Comparison of ENCODE assay signal across 9 cellular contexts in genomic region chr9:136760834-136761544, GRCh38. TPM values are rescaled to one million over a fixed set of nuclear protein-coding genes. Genes with fewer than 3 reads are reported as not detected.
A peak's percentile ranks its signal among the peaks of the same experiment; 100 is the strongest.
DNase-seq lines count a peak whose midpoint lies in the region; ATAC-seq and TF ChIP-seq lines count a peak whose summit lies in the region.
"Not testable (repeated sequence)": the region's sequence is repeated elsewhere in the genome, so short reads cannot be mapped to it uniquely, and the experiment has no call there.
"Had no signal": no experiment of that assay in that cellular context is flagged by ENCODE, and none has a peak within 500 bp of the region (broad histone marks: within the 10 kb centered on the region; RNA-seq: fewer than 3 reads in every experiment).

No MANE protein-coding gene starts in this region.

- not testable (repeated sequence) for H3K27me3 ChIP-seq in MG63; PC-3 (ENCODE audit: low read length)
- H3K27me3 ChIP-seq in left lung, result peaks cover 0 to 42% of the 10 kb centered on the region in 2 donors
- peaks cover 22% of the 10 kb centered on the region for H3K27me3 ChIP-seq in skeletal muscle satellite cell (ENCODE audit: control insufficient read depth, insufficient read depth, low read length)

- H3K9me3 Mint-ChIP-seq in activated CD8-positive, alpha-beta T cell treated with anti-CD3 and anti-CD28 coated beads, Interleukin-2, amount 10 ng/mL, durations not matched to agents 7 days and 5 days (ENCODE audit: insufficient read depth), result not testable (repeated sequence)

- not testable (repeated sequence) for H3K9me2 ChIP-seq in PC-3 (replicated peaks; ENCODE audit: low read length)

- DNase-seq in AG20443 (ENCODE audit: low spot score) (peak; percentile 84), MG63 (peak; percentile 70), PC-3 (peak; percentile 61), left lung (peak in 1 of 2 donors; percentile 79)
- peak; percentile 46 for DNase-seq in activated CD8-positive, alpha-beta T cell treated with anti-CD3 and anti-CD28 coated beads, Interleukin-2, amount 10 ng/mL, durations not matched to agents 7 days and 5 days
- DNase-seq in epithelial cell of proximal tubule (ENCODE audit: low read depth), result not testable (repeated sequence)

- H3K4me3 ChIP-seq in MG63; PC-3 (ENCODE audit: low read length); epithelial cell of proximal tubule (ENCODE audit: low read depth, low read length); left lung; skeletal muscle satellite cell (ENCODE audit: low read length): not testable (repeated sequence)

- CTCF ChIA-PET in PC-3 (lab: Charles Lee), result interaction anchor here (0.6 to 0.8 kb wide), 2 partner anchors 17 to 268 kb away, joined by 3 to 6 read pairs; no protein-coding TSS in a partner anchor
- CTCF ChIA-PET in activated CD8-positive, alpha-beta T cell treated with anti-CD3 and anti-CD28 coated beads, Interleukin-2, amount 10 ng/mL, durations not matched to agents 7 days and 5 days (lab: Charles Lee), result interaction anchor here (0.5 to 2.2 kb wide), 3 partner anchors 10 to 17 kb away, joined by 4 to 9 read pairs (median 8); no protein-coding TSS in a partner anchor

- ATAC-seq in PC-3, result peak; percentile 90
- peak; percentile 42 for ATAC-seq in activated CD8-positive, alpha-beta T cell treated with anti-CD3 and anti-CD28 coated beads, Interleukin-2, amount 10 ng/mL, durations not matched to agents 7 days and 5 days
- peak; percentile 62 for ATAC-seq in left lung

- H3K4me2 ChIP-seq in PC-3 (ENCODE audit: low read length), result peak overlapping the region; percentile 44; the same call in 1 of the 2 replicates
- H3K4me2 ChIP-seq in skeletal muscle satellite cell (ENCODE audit: low read length), result peak overlapping the region; percentile 55

- not testable (repeated sequence) for H3K4me1 ChIP-seq in PC-3 (ENCODE audit: insufficient read depth, low read length); left lung
- peaks cover 14% of the 10 kb centered on the region for H3K4me1 ChIP-seq in skeletal muscle satellite cell (ENCODE audit: control insufficient read depth, insufficient read depth, low read length)

- H3K9me3 ChIP-seq in MG63; PC-3 (ENCODE audit: low read length); left lung; skeletal muscle satellite cell (replicated peaks; ENCODE audit: low read length): not testable (repeated sequence)

- H3K36me3 ChIP-seq in MG63; PC-3 (ENCODE audit: low read depth, low read length); left lung; skeletal muscle satellite cell (ENCODE audit: insufficient read depth, low read length): not testable (repeated sequence)

- not testable (repeated sequence) for H3K4me3 Mint-ChIP-seq in activated CD8-positive, alpha-beta T cell treated with anti-CD3 and anti-CD28 coated beads, Interleukin-2, amount 10 ng/mL, durations not matched to agents 7 days and 5 days

- H3K9ac ChIP-seq in PC-3 (ENCODE audit: low read length); skeletal muscle satellite cell (ENCODE audit: low read depth, low read length): not testable (repeated sequence)

- TF ChIP-seq CTCF in GM12873 (IDR thresholded peaks at IDR 0.05; ENCODE audit: insufficient read depth, low read depth, low read length, missing control alignments) (peak; percentile 72), PC-3 (conservative IDR thresholded peaks at IDR 0.05; ENCODE audit: low read depth, low read length) (peak; percentile 59), epithelial cell of proximal tubule (conservative IDR thresholded peaks at IDR 0.05; ENCODE audit: low read depth, low read length) (peak; percentile 69), left lung (IDR thresholded peaks at IDR 0.05) (peak in 1 of 2 donors; percentile 27)

- POLR2A ChIA-PET in PC-3 (lab: Charles Lee; ENCODE audit: unreplicated experiment), result interaction anchor here (0.6 kb wide), 1 partner anchor 294 kb away, joined by 3 read pairs; no protein-coding TSS in a partner anchor
- POLR2A ChIA-PET in activated CD8-positive, alpha-beta T cell treated with anti-CD3 and anti-CD28 coated beads, Interleukin-2, amount 10 ng/mL, durations not matched to agents 7 days and 5 days (lab: Charles Lee), result not testable (repeated sequence)

- peak overlapping the region; percentile 71; the same call in 1 of the 2 replicates for H2AFZ ChIP-seq in PC-3 (ENCODE audit: low read length)

- not testable (repeated sequence) for H3K27me3 Mint-ChIP-seq in activated CD8-positive, alpha-beta T cell treated with anti-CD3 and anti-CD28 coated beads, Interleukin-2, amount 10 ng/mL, durations not matched to agents 7 days and 5 days (ENCODE audit: low read depth)

- H3K79me2 ChIP-seq in PC-3 (ENCODE audit: low read length), result not testable (repeated sequence)

- H3K36me3 Mint-ChIP-seq in activated CD8-positive, alpha-beta T cell treated with anti-CD3 and anti-CD28 coated beads, Interleukin-2, amount 10 ng/mL, durations not matched to agents 7 days and 5 days (ENCODE audit: low read depth), result not testable (repeated sequence)

- not testable (repeated sequence) for H3K27ac ChIP-seq in PC-3 (ENCODE audit: low read length); left lung

- intact Hi-C loops in PC-3 (cut with micrococcal nuclease); left lung (cut with DNase I): not testable (repeated sequence)

- not testable (repeated sequence) for H4K20me1 ChIP-seq in PC-3 (ENCODE audit: low read length)

- not testable (repeated sequence) for H3K4me1 Mint-ChIP-seq in activated CD8-positive, alpha-beta T cell treated with anti-CD3 and anti-CD28 coated beads, Interleukin-2, amount 10 ng/mL, durations not matched to agents 7 days and 5 days (ENCODE audit: low read depth)

- BruUV-seq in PC-3 (replicated peaks; lab: Mats Ljungman, UMichigan), result not testable (repeated sequence)

- H3K27ac Mint-ChIP-seq in activated CD8-positive, alpha-beta T cell treated with anti-CD3 and anti-CD28 coated beads, Interleukin-2, amount 10 ng/mL, durations not matched to agents 7 days and 5 days, result not testable (repeated sequence)

- not testable (repeated sequence) for H3F3A ChIP-seq in PC-3 (ENCODE audit: low read length, unreplicated experiment)

RNA-seq across cellular contexts. Expression of gene LCN8, which starts 2.9 kb away (rescaled TPM):
- not detected in 2 replicates for total RNA-seq in MG63 (2014; rRNA removed; shearing (Covaris generic); ENCODE audit: low replicate concordance)
- not detected in 2 replicates for total RNA-seq in PC-3 (2014; rRNA removed)
- not detected for total RNA-seq in activated CD8-positive, alpha-beta T cell treated with anti-CD3 and anti-CD28 coated beads, Interleukin-2, amount 10 ng/mL, durations not matched to agents 7 days and 5 days
- total RNA-seq in epithelial cell of proximal tubule, result not detected in 2 replicates
- not detected for total RNA-seq in left lung
- total RNA-seq in skeletal muscle satellite cell (2012; rRNA removed), result not detected in 2 replicates
- total RNA-seq: activated CD8-positive, alpha-beta memory T cell treated with anti-CD3 and anti-CD28 coated beads, Interleukin-2, amount 10 ng/mL, durations not matched to agents 7 days and 5 days had no signal

RNA-seq across cellular contexts. Expression of gene LCN15, which starts 3.3 kb away (rescaled TPM):
- not detected in 2 replicates for total RNA-seq in MG63 (2014; rRNA removed; shearing (Covaris generic); ENCODE audit: low replicate concordance)
- total RNA-seq in PC-3 (2014; rRNA removed) (not detected in 2 replicates), epithelial cell of proximal tubule (not detected in 2 replicates), left lung (not detected)
- not detected for total RNA-seq in activated CD8-positive, alpha-beta T cell treated with anti-CD3 and anti-CD28 coated beads, Interleukin-2, amount 10 ng/mL, durations not matched to agents 7 days and 5 days
- not detected in 2 replicates for total RNA-seq in skeletal muscle satellite cell (2012; rRNA removed)
- total RNA-seq: activated CD8-positive, alpha-beta memory T cell treated with anti-CD3 and anti-CD28 coated beads, Interleukin-2, amount 10 ng/mL, durations not matched to agents 7 days and 5 days had no signal

RNA-seq across cellular contexts. Expression of gene LCN6, which starts 12.7 kb away (rescaled TPM):
- not detected in 2 replicates for total RNA-seq in MG63 (2014; rRNA removed; shearing (Covaris generic); ENCODE audit: low replicate concordance)
- total RNA-seq in PC-3 (2014; rRNA removed) (not detected in 2 replicates), epithelial cell of proximal tubule (not detected in 2 replicates), left lung (10 to 100 TPM in 1 of 2 donors, under 1 TPM in 1; 0.38 to 18.9 TPM)
- total RNA-seq in activated CD8-positive, alpha-beta T cell treated with anti-CD3 and anti-CD28 coated beads, Interleukin-2, amount 10 ng/mL, durations not matched to agents 7 days and 5 days, result not detected
- total RNA-seq in skeletal muscle satellite cell (2012; rRNA removed), result not detected in 2 replicates
- total RNA-seq: activated CD8-positive, alpha-beta memory T cell treated with anti-CD3 and anti-CD28 coated beads, Interleukin-2, amount 10 ng/mL, durations not matched to agents 7 days and 5 days had no signal

RNA-seq across cellular contexts. Expression of gene LCN10, which starts 18.2 kb away (rescaled TPM):
- total RNA-seq in MG63 (2014; rRNA removed; shearing (Covaris generic); ENCODE audit: low replicate concordance), result not detected in 2 replicates
- total RNA-seq in PC-3 (2014; rRNA removed), result not detected in 2 replicates
- 1 to 10 TPM; 1.8 to 2.4 TPM for total RNA-seq in activated CD8-positive, alpha-beta T cell treated with anti-CD3 and anti-CD28 coated beads, Interleukin-2, amount 10 ng/mL, durations not matched to agents 7 days and 5 days
- total RNA-seq in epithelial cell of proximal tubule, result not detected in 2 replicates
- total RNA-seq in left lung, result 10 to 100 TPM in 1 of 2 donors, under 1 TPM in 1; 0.32 to 10.0 TPM
- not detected in 2 replicates for total RNA-seq in skeletal muscle satellite cell (2012; rRNA removed)

RNA-seq across cellular contexts. Expression of gene TMEM141, which starts 30.2 kb away (rescaled TPM):
- total RNA-seq in MG63 (2014; rRNA removed; shearing (Covaris generic); ENCODE audit: low replicate concordance), result 53.9 and 57.5 TPM in 2 replicates
- total RNA-seq in PC-3 (2014; rRNA removed) (94.6 and 101 TPM in 2 replicates), epithelial cell of proximal tubule (90.4 and 108 TPM in 2 replicates), left lung (10 to 100 TPM; 74.3 to 76.6 TPM)
- total RNA-seq in activated CD8-positive, alpha-beta T cell treated with anti-CD3 and anti-CD28 coated beads, Interleukin-2, amount 10 ng/mL, durations not matched to agents 7 days and 5 days, result 10 to 100 TPM; 39.9 to 43.2 TPM
- total RNA-seq in skeletal muscle satellite cell (2012; rRNA removed), result 52.4 and 53.7 TPM in 2 replicates
